1 cellular context compared by ENCODE assay signal in the genomic region with DNA sequence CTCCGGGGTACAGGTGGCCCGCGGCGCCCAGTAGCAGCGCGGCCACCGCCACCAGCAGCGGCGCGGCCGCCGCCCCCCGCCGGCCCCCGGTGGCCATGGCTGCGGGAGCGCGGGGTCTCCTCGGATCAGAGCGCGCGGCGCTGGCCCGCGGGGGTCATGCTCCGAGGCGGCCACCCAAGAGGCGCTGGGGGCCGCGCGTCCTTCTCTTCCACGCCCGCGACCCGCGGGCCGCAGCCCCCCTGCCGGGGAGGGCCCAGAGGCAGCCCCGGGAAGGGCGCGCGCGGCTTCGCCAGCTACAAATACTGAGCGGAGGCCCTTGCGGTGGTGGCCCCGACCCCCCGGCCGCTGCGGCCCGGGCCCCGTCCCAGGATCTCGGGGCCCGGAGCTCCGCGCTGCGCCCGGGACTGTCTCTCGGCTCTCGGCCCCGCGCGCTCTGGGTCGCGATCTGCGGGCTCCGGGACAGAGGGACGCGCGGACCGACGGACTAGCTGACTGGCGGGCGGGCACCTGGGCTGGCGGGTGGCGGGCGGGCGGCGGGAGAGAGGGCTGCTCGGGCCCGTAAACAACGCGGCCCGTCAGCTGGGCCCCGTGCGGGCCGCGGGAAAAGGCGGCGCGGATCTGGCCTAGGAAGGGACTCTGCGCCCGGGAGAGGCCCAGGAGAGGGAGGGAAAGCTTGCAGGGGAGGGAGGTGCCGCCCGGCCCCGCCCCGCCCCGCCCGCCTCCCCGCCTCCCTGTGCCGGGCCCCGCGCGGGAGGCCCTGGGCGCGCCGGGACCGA.
TF ChIP-seq lines count a peak whose summit lies in the region.

A gene (minus strand): TSS at position 620 of the 776 bp plus-strand sequence. CDS start 523 bp downstream, at position 97.

TF ChIP-seq in HepG2, 621 proteins besides CTCF, POLR2A, EP300 and RAD21 (continued from another document and continues in another):
- TF ChIP-seq, protein P1, sequence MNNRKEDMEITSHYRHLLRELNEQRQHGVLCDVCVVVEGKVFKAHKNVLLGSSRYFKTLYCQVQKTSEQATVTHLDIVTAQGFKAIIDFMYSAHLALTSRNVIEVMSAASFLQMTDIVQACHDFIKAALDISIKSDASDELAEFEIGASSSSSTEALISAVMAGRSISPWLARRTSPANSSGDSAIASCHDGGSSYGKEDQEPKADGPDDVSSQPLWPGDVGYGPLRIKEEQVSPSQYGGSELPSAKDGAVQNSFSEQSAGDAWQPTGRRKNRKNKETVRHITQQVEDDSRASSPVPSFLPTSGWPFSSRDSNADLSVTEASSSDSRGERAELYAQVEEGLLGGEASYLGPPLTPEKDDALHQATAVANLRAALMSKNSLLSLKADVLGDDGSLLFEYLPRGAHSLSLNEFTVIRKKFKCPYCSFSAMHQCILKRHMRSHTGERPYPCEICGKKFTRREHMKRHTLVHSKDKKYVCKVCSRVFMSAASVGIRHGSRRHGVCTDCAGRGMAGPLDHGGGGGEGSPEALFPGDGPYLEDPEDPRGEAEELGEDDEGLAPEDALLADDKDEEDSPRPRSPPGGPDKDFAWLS (CRISPR knock-in tag; IDR thresholded peaks at IDR 0.05; ENCODE audit: borderline replicate concordance), result no peak
- TF ChIP-seq ZNF501 (CRISPR knock-in tag; IDR thresholded peaks at IDR 0.05) (no peak), LCORL (IDR thresholded peaks at IDR 0.05) (no peak), LCORL (CRISPR knock-in tag; IDR thresholded peaks at IDR 0.05) (no peak; the same call in 1 of the 2 replicates), HDAC6 (IDR thresholded peaks at IDR 0.05; ENCODE audit: low read depth, low read length) (no peak), ZNF3 (CRISPR knock-in tag; IDR thresholded peaks at IDR 0.05) (no peak), ZNF747 (CRISPR knock-in tag; IDR thresholded peaks at IDR 0.05; ENCODE audit: borderline replicate concordance) (no peak), ZNF547 (CRISPR knock-in tag; IDR thresholded peaks at IDR 0.05) (no peak; the same call in 1 of the 2 replicates), ZNF329 (CRISPR knock-in tag; IDR thresholded peaks at IDR 0.05; ENCODE audit: low read depth) (no peak), ZNF652 (CRISPR knock-in tag; IDR thresholded peaks at IDR 0.05; ENCODE audit: borderline replicate concordance, low read depth) (no peak), MAZ (IDR thresholded peaks at IDR 0.05; ENCODE audit: borderline replicate concordance, low read depth, low read length) (peak; percentile 81), MAZ (CRISPR knock-in tag; IDR thresholded peaks at IDR 0.05; ENCODE audit: low read depth) (peak; percentile 46; the same call in 1 of the 2 replicates), ZNF335 (CRISPR knock-in tag; IDR thresholded peaks at IDR 0.05) (peak; percentile 60), ZNF121 (CRISPR knock-in tag; IDR thresholded peaks at IDR 0.05) (peak; percentile 81), FOSL1 (CRISPR knock-in tag; IDR thresholded peaks at IDR 0.05; ENCODE audit: borderline replicate concordance) (no peak), ZNF354B (CRISPR knock-in tag; IDR thresholded peaks at IDR 0.05) (no peak)
- TF ChIP-seq, protein P2, sequence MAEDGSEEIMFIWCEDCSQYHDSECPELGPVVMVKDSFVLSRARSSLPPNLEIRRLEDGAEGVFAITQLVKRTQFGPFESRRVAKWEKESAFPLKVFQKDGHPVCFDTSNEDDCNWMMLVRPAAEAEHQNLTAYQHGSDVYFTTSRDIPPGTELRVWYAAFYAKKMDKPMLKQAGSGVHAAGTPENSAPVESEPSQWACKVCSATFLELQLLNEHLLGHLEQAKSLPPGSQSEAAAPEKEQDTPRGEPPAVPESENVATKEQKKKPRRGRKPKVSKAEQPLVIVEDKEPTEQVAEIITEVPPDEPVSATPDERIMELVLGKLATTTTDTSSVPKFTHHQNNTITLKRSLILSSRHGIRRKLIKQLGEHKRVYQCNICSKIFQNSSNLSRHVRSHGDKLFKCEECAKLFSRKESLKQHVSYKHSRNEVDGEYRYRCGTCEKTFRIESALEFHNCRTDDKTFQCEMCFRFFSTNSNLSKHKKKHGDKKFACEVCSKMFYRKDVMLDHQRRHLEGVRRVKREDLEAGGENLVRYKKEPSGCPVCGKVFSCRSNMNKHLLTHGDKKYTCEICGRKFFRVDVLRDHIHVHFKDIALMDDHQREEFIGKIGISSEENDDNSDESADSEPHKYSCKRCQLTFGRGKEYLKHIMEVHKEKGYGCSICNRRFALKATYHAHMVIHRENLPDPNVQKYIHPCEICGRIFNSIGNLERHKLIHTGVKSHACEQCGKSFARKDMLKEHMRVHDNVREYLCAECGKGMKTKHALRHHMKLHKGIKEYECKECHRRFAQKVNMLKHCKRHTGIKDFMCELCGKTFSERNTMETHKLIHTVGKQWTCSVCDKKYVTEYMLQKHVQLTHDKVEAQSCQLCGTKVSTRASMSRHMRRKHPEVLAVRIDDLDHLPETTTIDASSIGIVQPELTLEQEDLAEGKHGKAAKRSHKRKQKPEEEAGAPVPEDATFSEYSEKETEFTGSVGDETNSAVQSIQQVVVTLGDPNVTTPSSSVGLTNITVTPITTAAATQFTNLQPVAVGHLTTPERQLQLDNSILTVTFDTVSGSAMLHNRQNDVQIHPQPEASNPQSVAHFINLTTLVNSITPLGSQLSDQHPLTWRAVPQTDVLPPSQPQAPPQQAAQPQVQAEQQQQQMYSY (CRISPR knock-in tag; IDR thresholded peaks at IDR 0.05), result peak; percentile 99
- TF ChIP-seq, protein P3, sequence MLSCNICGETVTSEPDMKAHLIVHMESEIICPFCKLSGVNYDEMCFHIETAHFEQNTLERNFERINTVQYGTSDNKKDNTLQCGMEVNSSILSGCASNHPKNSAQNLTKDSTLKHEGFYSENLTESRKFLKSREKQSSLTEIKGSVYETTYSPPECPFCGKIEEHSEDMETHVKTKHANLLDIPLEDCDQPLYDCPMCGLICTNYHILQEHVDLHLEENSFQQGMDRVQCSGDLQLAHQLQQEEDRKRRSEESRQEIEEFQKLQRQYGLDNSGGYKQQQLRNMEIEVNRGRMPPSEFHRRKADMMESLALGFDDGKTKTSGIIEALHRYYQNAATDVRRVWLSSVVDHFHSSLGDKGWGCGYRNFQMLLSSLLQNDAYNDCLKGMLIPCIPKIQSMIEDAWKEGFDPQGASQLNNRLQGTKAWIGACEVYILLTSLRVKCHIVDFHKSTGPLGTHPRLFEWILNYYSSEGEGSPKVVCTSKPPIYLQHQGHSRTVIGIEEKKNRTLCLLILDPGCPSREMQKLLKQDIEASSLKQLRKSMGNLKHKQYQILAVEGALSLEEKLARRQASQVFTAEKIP (CRISPR knock-in tag; IDR thresholded peaks at IDR 0.05; ENCODE audit: borderline replicate concordance), result no peak
- TF ChIP-seq, protein P4, sequence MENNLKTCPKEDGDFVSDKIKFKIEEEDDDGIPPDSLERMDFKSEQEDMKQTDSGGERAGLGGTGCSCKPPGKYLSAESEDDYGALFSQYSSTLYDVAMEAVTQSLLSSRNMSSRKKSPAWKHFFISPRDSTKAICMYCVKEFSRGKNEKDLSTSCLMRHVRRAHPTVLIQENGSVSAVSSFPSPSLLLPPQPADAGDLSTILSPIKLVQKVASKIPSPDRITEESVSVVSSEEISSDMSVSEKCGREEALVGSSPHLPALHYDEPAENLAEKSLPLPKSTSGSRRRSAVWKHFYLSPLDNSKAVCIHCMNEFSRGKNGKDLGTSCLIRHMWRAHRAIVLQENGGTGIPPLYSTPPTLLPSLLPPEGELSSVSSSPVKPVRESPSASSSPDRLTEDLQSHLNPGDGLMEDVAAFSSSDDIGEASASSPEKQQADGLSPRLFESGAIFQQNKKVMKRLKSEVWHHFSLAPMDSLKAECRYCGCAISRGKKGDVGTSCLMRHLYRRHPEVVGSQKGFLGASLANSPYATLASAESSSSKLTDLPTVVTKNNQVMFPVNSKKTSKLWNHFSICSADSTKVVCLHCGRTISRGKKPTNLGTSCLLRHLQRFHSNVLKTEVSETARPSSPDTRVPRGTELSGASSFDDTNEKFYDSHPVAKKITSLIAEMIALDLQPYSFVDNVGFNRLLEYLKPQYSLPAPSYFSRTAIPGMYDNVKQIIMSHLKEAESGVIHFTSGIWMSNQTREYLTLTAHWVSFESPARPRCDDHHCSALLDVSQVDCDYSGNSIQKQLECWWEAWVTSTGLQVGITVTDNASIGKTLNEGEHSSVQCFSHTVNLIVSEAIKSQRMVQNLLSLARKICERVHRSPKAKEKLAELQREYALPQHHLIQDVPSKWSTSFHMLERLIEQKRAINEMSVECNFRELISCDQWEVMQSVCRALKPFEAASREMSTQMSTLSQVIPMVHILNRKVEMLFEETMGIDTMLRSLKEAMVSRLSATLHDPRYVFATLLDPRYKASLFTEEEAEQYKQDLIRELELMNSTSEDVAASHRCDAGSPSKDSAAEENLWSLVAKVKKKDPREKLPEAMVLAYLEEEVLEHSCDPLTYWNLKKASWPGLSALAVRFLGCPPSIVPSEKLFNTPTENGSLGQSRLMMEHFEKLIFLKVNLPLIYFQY (CRISPR knock-in tag; IDR thresholded peaks at IDR 0.05; ENCODE audit: borderline replicate concordance), result peak; percentile 51; the same call in 1 of the 2 replicates
- TF ChIP-seq, protein P5, sequence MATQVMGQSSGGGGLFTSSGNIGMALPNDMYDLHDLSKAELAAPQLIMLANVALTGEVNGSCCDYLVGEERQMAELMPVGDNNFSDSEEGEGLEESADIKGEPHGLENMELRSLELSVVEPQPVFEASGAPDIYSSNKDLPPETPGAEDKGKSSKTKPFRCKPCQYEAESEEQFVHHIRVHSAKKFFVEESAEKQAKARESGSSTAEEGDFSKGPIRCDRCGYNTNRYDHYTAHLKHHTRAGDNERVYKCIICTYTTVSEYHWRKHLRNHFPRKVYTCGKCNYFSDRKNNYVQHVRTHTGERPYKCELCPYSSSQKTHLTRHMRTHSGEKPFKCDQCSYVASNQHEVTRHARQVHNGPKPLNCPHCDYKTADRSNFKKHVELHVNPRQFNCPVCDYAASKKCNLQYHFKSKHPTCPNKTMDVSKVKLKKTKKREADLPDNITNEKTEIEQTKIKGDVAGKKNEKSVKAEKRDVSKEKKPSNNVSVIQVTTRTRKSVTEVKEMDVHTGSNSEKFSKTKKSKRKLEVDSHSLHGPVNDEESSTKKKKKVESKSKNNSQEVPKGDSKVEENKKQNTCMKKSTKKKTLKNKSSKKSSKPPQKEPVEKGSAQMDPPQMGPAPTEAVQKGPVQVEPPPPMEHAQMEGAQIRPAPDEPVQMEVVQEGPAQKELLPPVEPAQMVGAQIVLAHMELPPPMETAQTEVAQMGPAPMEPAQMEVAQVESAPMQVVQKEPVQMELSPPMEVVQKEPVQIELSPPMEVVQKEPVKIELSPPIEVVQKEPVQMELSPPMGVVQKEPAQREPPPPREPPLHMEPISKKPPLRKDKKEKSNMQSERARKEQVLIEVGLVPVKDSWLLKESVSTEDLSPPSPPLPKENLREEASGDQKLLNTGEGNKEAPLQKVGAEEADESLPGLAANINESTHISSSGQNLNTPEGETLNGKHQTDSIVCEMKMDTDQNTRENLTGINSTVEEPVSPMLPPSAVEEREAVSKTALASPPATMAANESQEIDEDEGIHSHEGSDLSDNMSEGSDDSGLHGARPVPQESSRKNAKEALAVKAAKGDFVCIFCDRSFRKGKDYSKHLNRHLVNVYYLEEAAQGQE (IDR thresholded peaks at IDR 0.05; ENCODE audit: borderline replicate concordance in 1 of 2, low read depth in 1 of 2, low read length in 2 of 2), result 0 out of 4 replicates have a peak, but pooled peaks of 1 of the 2 experiments have one; percentile 31
- TF ChIP-seq, protein P6, sequence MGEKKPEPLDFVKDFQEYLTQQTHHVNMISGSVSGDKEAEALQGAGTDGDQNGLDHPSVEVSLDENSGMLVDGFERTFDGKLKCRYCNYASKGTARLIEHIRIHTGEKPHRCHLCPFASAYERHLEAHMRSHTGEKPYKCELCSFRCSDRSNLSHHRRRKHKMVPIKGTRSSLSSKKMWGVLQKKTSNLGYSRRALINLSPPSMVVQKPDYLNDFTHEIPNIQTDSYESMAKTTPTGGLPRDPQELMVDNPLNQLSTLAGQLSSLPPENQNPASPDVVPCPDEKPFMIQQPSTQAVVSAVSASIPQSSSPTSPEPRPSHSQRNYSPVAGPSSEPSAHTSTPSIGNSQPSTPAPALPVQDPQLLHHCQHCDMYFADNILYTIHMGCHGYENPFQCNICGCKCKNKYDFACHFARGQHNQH (CRISPR knock-in tag; IDR thresholded peaks at IDR 0.05), result peak; percentile 51
- TF ChIP-seq, protein P7, sequence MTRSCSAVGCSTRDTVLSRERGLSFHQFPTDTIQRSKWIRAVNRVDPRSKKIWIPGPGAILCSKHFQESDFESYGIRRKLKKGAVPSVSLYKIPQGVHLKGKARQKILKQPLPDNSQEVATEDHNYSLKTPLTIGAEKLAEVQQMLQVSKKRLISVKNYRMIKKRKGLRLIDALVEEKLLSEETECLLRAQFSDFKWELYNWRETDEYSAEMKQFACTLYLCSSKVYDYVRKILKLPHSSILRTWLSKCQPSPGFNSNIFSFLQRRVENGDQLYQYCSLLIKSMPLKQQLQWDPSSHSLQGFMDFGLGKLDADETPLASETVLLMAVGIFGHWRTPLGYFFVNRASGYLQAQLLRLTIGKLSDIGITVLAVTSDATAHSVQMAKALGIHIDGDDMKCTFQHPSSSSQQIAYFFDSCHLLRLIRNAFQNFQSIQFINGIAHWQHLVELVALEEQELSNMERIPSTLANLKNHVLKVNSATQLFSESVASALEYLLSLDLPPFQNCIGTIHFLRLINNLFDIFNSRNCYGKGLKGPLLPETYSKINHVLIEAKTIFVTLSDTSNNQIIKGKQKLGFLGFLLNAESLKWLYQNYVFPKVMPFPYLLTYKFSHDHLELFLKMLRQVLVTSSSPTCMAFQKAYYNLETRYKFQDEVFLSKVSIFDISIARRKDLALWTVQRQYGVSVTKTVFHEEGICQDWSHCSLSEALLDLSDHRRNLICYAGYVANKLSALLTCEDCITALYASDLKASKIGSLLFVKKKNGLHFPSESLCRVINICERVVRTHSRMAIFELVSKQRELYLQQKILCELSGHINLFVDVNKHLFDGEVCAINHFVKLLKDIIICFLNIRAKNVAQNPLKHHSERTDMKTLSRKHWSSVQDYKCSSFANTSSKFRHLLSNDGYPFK (CRISPR knock-in tag; IDR thresholded peaks at IDR 0.05; ENCODE audit: borderline replicate concordance), result no peak
- TF ChIP-seq, protein P8, sequence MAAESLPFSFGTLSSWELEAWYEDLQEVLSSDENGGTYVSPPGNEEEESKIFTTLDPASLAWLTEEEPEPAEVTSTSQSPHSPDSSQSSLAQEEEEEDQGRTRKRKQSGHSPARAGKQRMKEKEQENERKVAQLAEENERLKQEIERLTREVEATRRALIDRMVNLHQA (CRISPR knock-in tag; IDR thresholded peaks at IDR 0.05), result no peak
- TF ChIP-seq, protein P9, sequence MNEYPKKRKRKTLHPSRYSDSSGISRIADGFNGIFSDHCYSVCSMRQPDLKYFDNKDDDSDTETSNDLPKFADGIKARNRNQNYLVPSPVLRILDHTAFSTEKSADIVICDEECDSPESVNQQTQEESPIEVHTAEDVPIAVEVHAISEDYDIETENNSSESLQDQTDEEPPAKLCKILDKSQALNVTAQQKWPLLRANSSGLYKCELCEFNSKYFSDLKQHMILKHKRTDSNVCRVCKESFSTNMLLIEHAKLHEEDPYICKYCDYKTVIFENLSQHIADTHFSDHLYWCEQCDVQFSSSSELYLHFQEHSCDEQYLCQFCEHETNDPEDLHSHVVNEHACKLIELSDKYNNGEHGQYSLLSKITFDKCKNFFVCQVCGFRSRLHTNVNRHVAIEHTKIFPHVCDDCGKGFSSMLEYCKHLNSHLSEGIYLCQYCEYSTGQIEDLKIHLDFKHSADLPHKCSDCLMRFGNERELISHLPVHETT (CRISPR knock-in tag; conservative IDR thresholded peaks at IDR 0.05), result peak; percentile 73; the same call in 1 of the 2 replicates
